2 cellular contexts compared by ENCODE assay signal in genomic region chr11:33672273-33672672, GRCh38.
TF ChIP-seq lines count a peak whose summit lies in the region.

No MANE protein-coding gene starts in this region.

TF ChIP-seq in IMR-90, 13 proteins besides CTCF, POLR2A, EP300 and RAD21:
- TF ChIP-seq CHD1 (IDR thresholded peaks at IDR 0.05; ENCODE audit: low read depth, low read length) (no peak), RFX5 (IDR thresholded peaks at IDR 0.05; ENCODE audit: low read depth, low read length) (peak; percentile 49; the same call in 1 of the 2 replicates)

TF ChIP-seq in H1, 55 proteins besides CTCF, POLR2A, EP300 and RAD21:
- TF ChIP-seq ZNF274 (IDR thresholded peaks at IDR 0.05; ENCODE audit: borderline replicate concordance, extremely low read depth, low read length) (no peak), RFX5 (IDR thresholded peaks at IDR 0.05; ENCODE audit: borderline replicate concordance, low read depth, low read length) (peak; percentile 71)
